Comparison of ENCODE assay signal across 10 cellular contexts in the genomic region with DNA sequence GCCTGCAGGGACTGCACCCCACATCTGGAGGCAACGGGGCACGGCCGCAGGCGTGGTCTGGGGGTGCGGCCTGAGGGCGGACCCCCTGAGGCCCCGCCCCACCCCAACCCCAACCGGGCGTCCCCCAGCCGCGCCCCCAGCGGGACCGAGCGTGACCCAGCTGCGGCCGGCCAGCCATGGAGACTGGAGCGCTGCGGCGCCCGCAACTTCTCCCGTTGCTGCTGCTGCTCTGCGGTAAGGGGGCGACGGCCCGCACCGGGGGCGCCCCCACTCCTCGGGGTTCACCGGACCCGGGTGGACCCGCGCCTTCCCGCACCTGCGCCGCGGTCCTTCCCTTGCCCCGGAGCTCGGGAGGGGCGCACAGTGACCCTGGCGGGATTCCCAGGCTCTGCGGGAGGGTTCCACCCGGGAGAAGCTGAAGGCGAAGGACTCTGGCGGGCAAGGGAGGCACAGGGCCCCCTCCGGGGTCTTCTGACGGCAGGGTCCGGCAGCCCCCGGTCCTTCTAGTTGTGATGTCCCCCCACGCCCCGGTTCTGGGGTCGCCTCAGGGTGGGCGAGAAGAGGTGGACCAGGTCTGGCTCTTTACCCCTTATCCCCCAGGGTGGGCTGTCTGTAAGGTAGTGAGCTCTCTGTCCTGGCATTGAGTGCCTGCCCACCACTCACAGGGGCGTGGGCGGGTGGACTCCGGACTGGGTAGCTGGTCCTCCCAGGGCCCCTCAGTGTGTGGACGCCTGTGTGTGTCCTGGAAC. TPM values are rescaled to one million over a fixed set of nuclear protein-coding genes. Genes with fewer than 3 reads are reported as not detected.
DNase-seq lines count a peak whose midpoint lies in the region; ATAC-seq and TF ChIP-seq lines count a peak whose summit lies in the region.
"Had no signal": no experiment of that assay in that cellular context is flagged by ENCODE, and none has a peak within 500 bp of the region (broad histone marks: within the 10 kb centered on the region; RNA-seq: fewer than 3 reads in every experiment).

TSS of gene RAMP3 (plus strand) at position 139 of the 749 bp plus-strand sequence. CDS start at position 177, 38 bp downstream.

- POLR2A ChIA-PET in A673 (lab: Charles Lee; ENCODE audit: low non-redundant PET) = interaction anchor here (0.6 kb wide), 1 partner anchor 49 kb away, joined by 3 read pairs; no protein-coding TSS in a partner anchor

- H3K4me3 Mint-ChIP-seq in activated naive CD4-positive, alpha-beta T cell treated with anti-CD3 and anti-CD28 coated beads, Interleukin-2, amount 10 ng/mL, durations not matched to agents 7 days and 5 days = no peak within 1 kb of the TSS
- peak within 1 kb of the TSS; percentile 29 for H3K4me3 Mint-ChIP-seq in nephron progenitor cell

- H3K4me3 ChIP-seq in upper lobe of left lung (peak within 1 kb of the TSS; percentile 48 to 67 (median 51)), A673 (ENCODE audit: low read depth, low read length, poor library complexity, severe bottlenecking) (no peak within 1 kb of the TSS)

- no peaks in the 10 kb centered on the region for H3K9me3 Mint-ChIP-seq in activated naive CD4-positive, alpha-beta T cell treated with anti-CD3 and anti-CD28 coated beads, Interleukin-2, amount 10 ng/mL, durations not matched to agents 7 days and 5 days
- H3K9me3 Mint-ChIP-seq in nephron progenitor cell = no peaks in the 10 kb centered on the region

- H3K4me1 Mint-ChIP-seq in activated naive CD4-positive, alpha-beta T cell treated with anti-CD3 and anti-CD28 coated beads, Interleukin-2, amount 10 ng/mL, durations not matched to agents 7 days and 5 days = peaks cover 11% of the 10 kb centered on the region
- peaks cover 9% of the 10 kb centered on the region for H3K4me1 Mint-ChIP-seq in nephron progenitor cell

- H3K9me3 ChIP-seq in upper lobe of left lung (no peaks in the 10 kb centered on the region), A673 (ENCODE audit: low read depth, low read length, poor library complexity, severe bottlenecking) (no peaks in the 10 kb centered on the region)

- no peak for TF ChIP-seq EP300 in upper lobe of left lung (IDR thresholded peaks at IDR 0.05)

- no peaks in the 10 kb centered on the region for H3K36me3 Mint-ChIP-seq in activated naive CD4-positive, alpha-beta T cell treated with anti-CD3 and anti-CD28 coated beads, Interleukin-2, amount 10 ng/mL, durations not matched to agents 7 days and 5 days
- H3K36me3 Mint-ChIP-seq in nephron progenitor cell (ENCODE audit: low read depth) = no peaks in the 10 kb centered on the region

- intact Hi-C loops in cardiac septum (cut with DNase I) = loop anchor here (5.0 kb wide), 1 partner anchor 84 kb away; no protein-coding TSS in a partner anchor
- intact Hi-C loops in A673 (cut with micrococcal nuclease; ENCODE audit: unreplicated experiment) = no loop called here

- H3K27ac ChIP-seq in upper lobe of left lung (peak within 1 kb of the TSS; percentile 74 to 94 (median 83)), A673 (ENCODE audit: low read depth, low read length, poor library complexity, severe bottlenecking) (no peak within 1 kb of the TSS)

- H3K36me3 ChIP-seq in upper lobe of left lung = no peaks in the 10 kb centered on the region
- H3K36me3 ChIP-seq in A673 (ENCODE audit: insufficient read depth, low read length, poor library complexity, severe bottlenecking) = no peaks in the 10 kb centered on the region

- BruUV-seq in A673 (replicated peaks; lab: Mats Ljungman, UMichigan) = no TSS peak

- H3K27me3 ChIP-seq in upper lobe of left lung (peaks cover 0 to 8% (median 3%) of the 10 kb centered on the region in 4 donors), A673 (replicated peaks; ENCODE audit: insufficient read depth, low read depth, low read length, poor library complexity) (peaks cover 35% of the 10 kb centered on the region)

- H3K4me1 ChIP-seq in upper lobe of left lung = peaks cover 0 to 23% (median 7%) of the 10 kb centered on the region in 4 donors
- no peaks in the 10 kb centered on the region for H3K4me1 ChIP-seq in A673 (ENCODE audit: insufficient read depth, low read length, poor library complexity, severe bottlenecking)

- TF ChIP-seq POLR2A in upper lobe of left lung (IDR thresholded peaks at IDR 0.05) = peak in 1 of 4 donors; percentile 38

- peak; percentile 19 for DNase-seq in activated naive CD4-positive, alpha-beta T cell treated with anti-CD3 and anti-CD28 coated beads, Interleukin-2, amount 10 ng/mL, durations not matched to agents 7 days and 5 days
- DNase-seq in activated naive CD4-positive, alpha-beta T cell treated with Interleukin-2 at 50 U/mL for 16 hours = no peak
- DNase-seq in cardiac septum (ENCODE audit: low spot score) (peak; percentile 67), nephron progenitor cell (peak; percentile 52), upper lobe of left lung (peak in 1 of 2 donors; percentile 85), A673 (ENCODE audit: low spot score) (no peak)
- DNase-seq: activated gamma-delta T cell, kidney glomerular epithelial cell had no signal

- CTCF ChIA-PET in activated naive CD4-positive, alpha-beta T cell treated with anti-CD3 and anti-CD28 coated beads, Interleukin-2, amount 10 ng/mL, durations not matched to agents 7 days and 5 days (lab: Charles Lee) = interaction anchor here (10.9 kb wide), 1 partner anchor 102 kb away, joined by 119 read pairs; no protein-coding TSS in a partner anchor
- CTCF ChIA-PET in A673 (lab: Charles Lee) = interaction anchor here (0.6 kb wide), 1 partner anchor 298 kb away, joined by 3 read pairs; no protein-coding TSS in a partner anchor

- H3K27ac Mint-ChIP-seq in activated naive CD4-positive, alpha-beta T cell treated with anti-CD3 and anti-CD28 coated beads, Interleukin-2, amount 10 ng/mL, durations not matched to agents 7 days and 5 days = no peak within 1 kb of the TSS
- H3K27ac Mint-ChIP-seq in nephron progenitor cell = no peak within 1 kb of the TSS

- TF ChIP-seq CTCF in nephron progenitor cell (IDR thresholded peaks at IDR 0.05) = no peak
- TF ChIP-seq CTCF in upper lobe of left lung (IDR thresholded peaks at IDR 0.05) = no peak
- no peak for TF ChIP-seq CTCF in A673 (conservative IDR thresholded peaks at IDR 0.05; ENCODE audit: low read depth, low read length)

- ATAC-seq in upper lobe of left lung (ENCODE audit: low FRiP score in 2 of 2) (no peak), GM18870 (IDR thresholded peaks at IDR 0.05; ENCODE audit: unreplicated experiment) (no peak), GM21825 (IDR thresholded peaks at IDR 0.05; ENCODE audit: unreplicated experiment) (no peak)

- WGBS in upper lobe of left lung, 2 donors = 41 to 50% methylated on average over 1 to 17 of the region's 56 CpGs

- H3K27me3 Mint-ChIP-seq in activated naive CD4-positive, alpha-beta T cell treated with anti-CD3 and anti-CD28 coated beads, Interleukin-2, amount 10 ng/mL, durations not matched to agents 7 days and 5 days = peaks cover 67% of the 10 kb centered on the region
- peaks cover 73% of the 10 kb centered on the region for H3K27me3 Mint-ChIP-seq in nephron progenitor cell (ENCODE audit: low read depth, poor library complexity)

RNA-seq across cellular contexts. Expression of gene RAMP3, which starts in this region (rescaled TPM):
- total RNA-seq in cardiac septum (52.5 TPM), upper lobe of left lung (100 to 1,000 TPM in 3 of 6 donors, 10 to 100 TPM in 3; 33.5 to 306 (median 88.1) TPM), A673 (2021) (not detected in 2 replicates)

Comparison
In these comparisons a context has a peak if more than half of its experiments do, and no peak if none do; other contexts are left out.
1. RNA of gene RAMP3 (total RNA-seq): 33.5 to 306 TPM in upper lobe of left lung and 52.5 TPM in cardiac septum (single experiment); not detected in A673; every median in the first group is over 10 times any median in the second.
2. DNase-seq: peak in activated naive CD4-positive, alpha-beta T cell treated with anti-CD3 and anti-CD28 coated beads, Interleukin-2, amount 10 ng/mL, durations not matched to agents 7 days and 5 days (single experiment), cardiac septum (single experiment) and nephron progenitor cell (single experiment); none in activated naive CD4-positive, alpha-beta T cell treated with Interleukin-2 at 50 U/mL for 16 hours (single experiment) and A673 (single experiment).